15 cellular contexts compared by ENCODE assay signal in genomic region chr14:24079521-24080141, GRCh38. TPM values are rescaled to one million over a fixed set of nuclear protein-coding genes. Genes with fewer than 3 reads are reported as not detected.
A peak's percentile ranks its signal among the peaks of the same experiment; 100 is the strongest.
DNase-seq lines count a peak whose midpoint lies in the region; ATAC-seq and TF ChIP-seq lines count a peak whose summit lies in the region.
"Had no signal": no experiment of that assay in that cellular context is flagged by ENCODE, and none has a peak within 500 bp of the region (broad histone marks: within the 10 kb centered on the region; RNA-seq: fewer than 3 reads in every experiment).

No MANE protein-coding gene starts in this region.

- no peak overlapping the region for H3K4me3 ChIP-seq in psoas muscle
- H3K4me3 ChIP-seq: gastroesophageal sphincter, GM23248 had no signal

- peaks cover 24% of the 10 kb centered on the region for H3K4me1 Mint-ChIP-seq in CD4-positive, alpha-beta T cell (ENCODE audit: low read depth)
- H3K4me1 Mint-ChIP-seq in IgD-negative memory B cell, result peaks cover 24 to 32% (median 25%) of the 10 kb centered on the region in 3 donors

- H3K36me3 Mint-ChIP-seq in CD4-positive, alpha-beta T cell (ENCODE audit: low read depth), result no peaks in the 10 kb centered on the region
- no peaks in the 10 kb centered on the region for H3K36me3 Mint-ChIP-seq in IgD-negative memory B cell

- peaks cover 5% of the 10 kb centered on the region for H3K4me1 ChIP-seq in psoas muscle

- no peak overlapping the region for H3K27ac ChIP-seq in CD4-positive, alpha-beta T cell (ENCODE audit: low read depth, low read length)
- H3K27ac ChIP-seq in psoas muscle, result no peak overlapping the region
- H3K27ac ChIP-seq: gastroesophageal sphincter, GM23248 had no signal

- CTCF ChIA-PET in CD4-positive, alpha-beta T cell (lab: Charles Lee), result interaction anchor here (1.6 to 3.4 kb wide), 3 partner anchors 11 to 43 kb away, joined by 4 to 21 read pairs (median 8); no protein-coding TSS in a partner anchor

- POLR2A ChIA-PET in CD4-positive, alpha-beta T cell (lab: Charles Lee), result interaction anchor here (1.2 to 5.1 kb wide), 7 partner anchors 14 to 82 kb away, joined by 3 to 89 read pairs (median 10); partner anchors contain the start of genes CARMIL3, DCAF11, IRF9 and NRL

- H3K36me3 ChIP-seq in psoas muscle (ENCODE audit: insufficient read depth in 1 of 2, low read depth in 1 of 2), result no peaks in the 10 kb centered on the region
- H3K36me3 ChIP-seq: gastroesophageal sphincter had no signal

- 92 to 93% (median 93%) methylated on average over 8 of the region's 8 CpGs for WGBS in psoas muscle, 3 donors

- intact Hi-C loops in CD4-positive, alpha-beta T cell (cut with DNase I, micrococcal nuclease), result no loop called here
- intact Hi-C loops in psoas muscle (cut with DNase I), result no loop called here

- H3K27ac Mint-ChIP-seq in CD4-positive, alpha-beta T cell, result no peak overlapping the region
- H3K27ac Mint-ChIP-seq in IgD-negative memory B cell, result peak overlapping the region in 2 of 3 donors; percentile 76 to 89
- H3K27ac Mint-ChIP-seq: activated T-cell treated with anti-CD3 and anti-CD28 coated beads, Interleukin-2, amount 50 U/mL, for 72 hours had no signal

- H3K9me3 Mint-ChIP-seq in CD4-positive, alpha-beta T cell, result no peaks in the 10 kb centered on the region
- H3K9me3 Mint-ChIP-seq in IgD-negative memory B cell, result no peaks in the 10 kb centered on the region
- H3K9me3 Mint-ChIP-seq: activated T-cell treated with anti-CD3 and anti-CD28 coated beads, Interleukin-2, amount 50 U/mL, for 72 hours had no signal

- peak overlapping the region; percentile 91 for H3K4me3 Mint-ChIP-seq in CD4-positive, alpha-beta T cell
- H3K4me3 Mint-ChIP-seq in IgD-negative memory B cell, result peak overlapping the region in 3 of 4 donors; percentile 17 to 86 (median 83)

- no peaks in the 10 kb centered on the region for H3K27me3 Mint-ChIP-seq in CD4-positive, alpha-beta T cell
- H3K27me3 Mint-ChIP-seq in IgD-negative memory B cell, result no peaks in the 10 kb centered on the region

- ATAC-seq in CD4-positive, alpha-beta T cell (ENCODE audit: poor library complexity), result no peak
- ATAC-seq in HG03378 (IDR thresholded peaks at IDR 0.05; ENCODE audit: unreplicated experiment) (no peak), psoas muscle (no peak)
- ATAC-seq: activated T-cell treated with anti-CD3 and anti-CD28 coated beads, Interleukin-2, amount 50 U/mL, for 72 hours; gastroesophageal sphincter had no signal

- TF ChIP-seq CTCF in CD4-positive, alpha-beta T cell (IDR thresholded peaks at IDR 0.05), result no peak
- no peak for TF ChIP-seq CTCF in psoas muscle (IDR thresholded peaks at IDR 0.05)

- DNase-seq in CD4-positive, alpha-beta T cell, result no peak
- DNase-seq in SK-N-DZ (ENCODE audit: low spot score) (peak; percentile 97), iPS-NIHi7 (ENCODE audit: extremely low spot score) (peak; percentile 43), middle frontal gyrus (ENCODE audit: extremely low spot score, low spot score) (no peak), AG20443 (ENCODE audit: low spot score) (no peak), psoas muscle (no peak)
- DNase-seq: activated T-cell treated with anti-CD3 and anti-CD28 coated beads, Interleukin-2, amount 50 U/mL, for 72 hours; GM23248; NCI-H2107; stimulated activated CD8-positive, alpha-beta memory T cell treated with anti-CD3 and anti-CD28 coated beads, Interleukin-4, amount 100 ng/mL, for 48 hours; T-helper 9 cell had no signal

- no peaks in the 10 kb centered on the region for H3K9me3 ChIP-seq in CD4-positive, alpha-beta T cell (ENCODE audit: control insufficient read depth, low read length)
- no peaks in the 10 kb centered on the region for H3K9me3 ChIP-seq in psoas muscle
- H3K9me3 ChIP-seq: gastroesophageal sphincter had no signal

- no peaks in the 10 kb centered on the region for H3K27me3 ChIP-seq in CD4-positive, alpha-beta T cell (ENCODE audit: control insufficient read depth, insufficient read depth, low read length)
- H3K27me3 ChIP-seq in psoas muscle (ENCODE audit: insufficient read depth in 3 of 3, low read length in 2 of 3), result no peaks in the 10 kb centered on the region

RNA-seq across cellular contexts. Expression of gene CPNE6, which starts 8.3 kb away (rescaled TPM):
- not detected for total RNA-seq in CD4-positive, alpha-beta T cell
- not detected for polyA plus RNA-seq in IgD-negative memory B cell
- 0.41 TPM in 1 of 2 replicates, not detected in the other for polyA plus RNA-seq in SK-N-DZ (2014; cell fraction: cytosol; rRNA removed)
- 0.39 and 1.4 TPM in 2 replicates for polyA plus RNA-seq in SK-N-DZ (2014; cell fraction: nucleus; rRNA removed)
- not detected for total RNA-seq in psoas muscle
- under 1 TPM in 1 of 3 donors, not detected in 2; 0.06 TPM for polyA plus RNA-seq in psoas muscle
- total RNA-seq: GM23248, skeletal muscle tissue had no signal
- polyA plus RNA-seq: GM23248 had no signal

RNA-seq across cellular contexts. Expression of gene PCK2, which starts 14.5 kb away (rescaled TPM):
- total RNA-seq in CD4-positive, alpha-beta T cell, result 1 to 10 TPM; 5.2 to 7.4 TPM
- polyA plus RNA-seq in IgD-negative memory B cell, result 50.2 TPM
- polyA plus RNA-seq in SK-N-DZ (2014; cell fraction: cytosol; rRNA removed), result 38.6 and 40.2 TPM in 2 replicates
- polyA plus RNA-seq in SK-N-DZ (2014; cell fraction: nucleus; rRNA removed), result 35.4 and 45.6 TPM in 2 replicates
- 1 to 10 TPM; 2.1 to 4.5 (median 2.7) TPM for total RNA-seq in psoas muscle
- polyA plus RNA-seq in psoas muscle, result 1 to 10 TPM; 2.0 to 2.7 (median 2.0) TPM

RNA-seq across cellular contexts. Expression of gene CARMIL3, which starts 27.8 kb away (rescaled TPM):
- under 1 TPM; 0.05 to 0.11 TPM for total RNA-seq in CD4-positive, alpha-beta T cell
- 0.35 TPM for polyA plus RNA-seq in IgD-negative memory B cell
- 13.1 and 15.7 TPM in 2 replicates for polyA plus RNA-seq in SK-N-DZ (2014; cell fraction: cytosol; rRNA removed)
- 158 and 175 TPM in 2 replicates for polyA plus RNA-seq in SK-N-DZ (2014; cell fraction: nucleus; rRNA removed)
- total RNA-seq in psoas muscle, result under 1 TPM in 3 of 4 donors, not detected in 1; 0.04 to 0.10 (median 0.06) TPM
- under 1 TPM in 2 of 3 donors, not detected in 1; 0.08 to 0.19 TPM for polyA plus RNA-seq in psoas muscle
- total RNA-seq: GM23248 had no signal
- polyA plus RNA-seq: GM23248 had no signal

RNA-seq across cellular contexts. Expression of gene DCAF11, which starts 34.9 kb away (rescaled TPM):
- 10 to 100 TPM; 74.8 to 75.3 TPM for total RNA-seq in CD4-positive, alpha-beta T cell
- polyA plus RNA-seq in IgD-negative memory B cell (74.5 TPM), psoas muscle (10 to 100 TPM; 34.7 to 66.4 (median 35.4) TPM)
- polyA plus RNA-seq in SK-N-DZ (2014; cell fraction: cytosol; rRNA removed), result 101 and 102 TPM in 2 replicates
- polyA plus RNA-seq in SK-N-DZ (2014; cell fraction: nucleus; rRNA removed), result 58.5 and 71.3 TPM in 2 replicates
- 10 to 100 TPM; 48.8 to 73.5 (median 68.6) TPM for total RNA-seq in psoas muscle

RNA-seq across cellular contexts. Expression of gene NRL, which starts 35.1 kb away (rescaled TPM):
- total RNA-seq in CD4-positive, alpha-beta T cell, result 1 to 10 TPM; 1.6 to 1.9 TPM
- 2.6 TPM for polyA plus RNA-seq in IgD-negative memory B cell
- 2.4 and 6.4 TPM in 2 replicates for polyA plus RNA-seq in SK-N-DZ (2014; cell fraction: cytosol; rRNA removed)
- 1.1 and 2.7 TPM in 2 replicates for polyA plus RNA-seq in SK-N-DZ (2014; cell fraction: nucleus; rRNA removed)
- 1 to 10 TPM; 1.5 to 3.6 (median 2.5) TPM for total RNA-seq in psoas muscle
- polyA plus RNA-seq in psoas muscle, result 1 to 10 TPM; 1.2 to 5.1 (median 2.4) TPM

Comparison
In these comparisons a context has a peak if more than half of its experiments do, and no peak if none do; other contexts are left out.
1. DNase-seq: peak in SK-N-DZ (single experiment) and iPS-NIHi7 (single experiment); none in CD4-positive, alpha-beta T cell (0 of 10), middle frontal gyrus (single experiment), AG20443 (single experiment) and psoas muscle (0 of 2).